21 cellular contexts compared by ENCODE assay signal in genomic region chr13:99724633-99725517, GRCh38.
A peak's percentile ranks its signal among the peaks of the same experiment; 100 is the strongest.
DNase-seq lines count a peak whose midpoint lies in the region; ATAC-seq and TF ChIP-seq lines count a peak whose summit lies in the region.
"Had no signal": no experiment of that assay in that cellular context is flagged by ENCODE, and none has a peak within 500 bp of the region (broad histone marks: within the 10 kb centered on the region; RNA-seq: fewer than 3 reads in every experiment).

No MANE protein-coding gene starts in this region.

- H3K9me3 Mint-ChIP-seq in nephron progenitor cell = peaks cover 5% of the 10 kb centered on the region
- H3K9me3 Mint-ChIP-seq: naive thymus-derived CD4-positive, alpha-beta T cell; stimulated activated naive CD8-positive, alpha-beta T cell treated with anti-CD3 and anti-CD28 coated beads, Interleukin-15, amount 100 ng/mL, for 72 hours had no signal

- H3K27me3 ChIP-seq in HUES6 (ENCODE audit: control insufficient read depth, insufficient read depth, low read length) (no peaks in the 10 kb centered on the region), brain microvascular endothelial cell (replicated peaks) (no peaks in the 10 kb centered on the region), uterus (no peaks in the 10 kb centered on the region)
- H3K27me3 ChIP-seq: upper lobe of right lung had no signal

- H3K4me1 ChIP-seq in HUES6 (ENCODE audit: control insufficient read depth, insufficient read depth, low read length) (peaks cover 60% of the 10 kb centered on the region), uterus (no peaks in the 10 kb centered on the region)
- H3K4me1 ChIP-seq: prostate gland, upper lobe of right lung had no signal

- in situ Hi-C loops in brain microvascular endothelial cell (cut with HindIII; ENCODE audit: low pct_ligation_motif_present, low sequenced_read_pairs) = no loop called here

- peak; percentile 55 for ATAC-seq in HG02610 (IDR thresholded peaks at IDR 0.05; ENCODE audit: unreplicated experiment)
- no peak for ATAC-seq in HG02588 (IDR thresholded peaks at IDR 0.05; ENCODE audit: unreplicated experiment)
- ATAC-seq: activated CD8-positive, alpha-beta memory T cell treated with anti-CD3 and anti-CD28 coated beads, Interleukin-2, amount 10 ng/mL, durations not matched to agents 7 days and 5 days; naive thymus-derived CD4-positive, alpha-beta T cell; stimulated activated naive CD8-positive, alpha-beta T cell treated with anti-CD3 and anti-CD28 coated beads, Interleukin-15, amount 100 ng/mL, for 72 hours; upper lobe of right lung had no signal

- H3K4me3 Mint-ChIP-seq in nephron progenitor cell = no peak overlapping the region
- H3K4me3 Mint-ChIP-seq: activated CD8-positive, alpha-beta memory T cell treated with anti-CD3 and anti-CD28 coated beads, Interleukin-2, amount 10 ng/mL, durations not matched to agents 7 days and 5 days; naive thymus-derived CD4-positive, alpha-beta T cell; stimulated activated naive CD8-positive, alpha-beta T cell treated with anti-CD3 and anti-CD28 coated beads, Interleukin-15, amount 100 ng/mL, for 72 hours had no signal

- intact Hi-C loops in uterus (cut with DNase I; ENCODE audit: low total_unique reads) = no loop called here

- TF ChIP-seq CTCF in GM12865 (IDR thresholded peaks at IDR 0.05; ENCODE audit: insufficient read depth, low read depth, low read length, missing control alignments) = no peak
- no peak for TF ChIP-seq CTCF in nephron progenitor cell (IDR thresholded peaks at IDR 0.05)
- TF ChIP-seq CTCF in brain microvascular endothelial cell (IDR thresholded peaks at IDR 0.05; ENCODE audit: low read depth, low read length, missing control alignments) = no peak
- no peak for TF ChIP-seq CTCF in uterus (IDR thresholded peaks at IDR 0.05)

- H3K27ac ChIP-seq in HUES6 (ENCODE audit: low read depth, low read length) (0 out of 2 replicates have a peak overlapping the region, but pooled peaks have one; percentile 13), brain microvascular endothelial cell (no peak overlapping the region), uterus (no peak overlapping the region)
- H3K27ac ChIP-seq: prostate gland, upper lobe of right lung had no signal

- peaks cover 4% of the 10 kb centered on the region for H3K36me3 Mint-ChIP-seq in nephron progenitor cell (ENCODE audit: low read depth)
- H3K36me3 Mint-ChIP-seq: activated CD8-positive, alpha-beta memory T cell treated with anti-CD3 and anti-CD28 coated beads, Interleukin-2, amount 10 ng/mL, durations not matched to agents 7 days and 5 days had no signal

- H3K27me3 Mint-ChIP-seq in nephron progenitor cell (ENCODE audit: low read depth, poor library complexity) = no peaks in the 10 kb centered on the region
- H3K27me3 Mint-ChIP-seq: activated CD8-positive, alpha-beta memory T cell treated with anti-CD3 and anti-CD28 coated beads, Interleukin-2, amount 10 ng/mL, durations not matched to agents 7 days and 5 days; naive thymus-derived CD4-positive, alpha-beta T cell; stimulated activated naive CD8-positive, alpha-beta T cell treated with anti-CD3 and anti-CD28 coated beads, Interleukin-15, amount 100 ng/mL, for 72 hours had no signal

- H3K36me3 ChIP-seq in HUES6 (ENCODE audit: control insufficient read depth, insufficient read depth, low read length) (no peaks in the 10 kb centered on the region), brain microvascular endothelial cell (replicated peaks) (no peaks in the 10 kb centered on the region), uterus (no peaks in the 10 kb centered on the region)
- H3K36me3 ChIP-seq: prostate gland, upper lobe of right lung had no signal

- TF ChIP-seq POLR2A in erythroblast (IDR thresholded peaks at IDR 0.05; ENCODE audit: low read length) (no peak), uterus (IDR thresholded peaks at IDR 0.05) (no peak)

- peaks cover 83% of the 10 kb centered on the region for H3K4me1 Mint-ChIP-seq in nephron progenitor cell
- H3K4me1 Mint-ChIP-seq: stimulated activated naive CD8-positive, alpha-beta T cell treated with anti-CD3 and anti-CD28 coated beads, Interleukin-15, amount 100 ng/mL, for 72 hours had no signal

- DNase-seq in GM12865 (ENCODE audit: low read depth) = peak; percentile 92
- DNase-seq in nephron progenitor cell = no peak
- no peak for DNase-seq in erythroblast (lab: John Stamatoyannopoulos, UW)
- no peak for DNase-seq in brain microvascular endothelial cell
- DNase-seq in uterus = no peak
- DNase-seq: activated CD4-positive, alpha-beta T cell treated with anti-CD3 and anti-CD28 coated beads for 48 hours; activated CD8-positive, alpha-beta memory T cell treated with anti-CD3 and anti-CD28 coated beads, Interleukin-2, amount 10 ng/mL, durations not matched to agents 7 days and 5 days; activated effector memory CD4-positive, alpha-beta T cell treated with anti-CD3 and anti-CD28 coated beads, Interleukin-2, amount 50 U/mL, for 16 hours; EL; hippocampal formation; Karpas-422; naive thymus-derived CD4-positive, alpha-beta T cell; NCI-H1048; NCI-H2029 treated with DMSO at 0.1 percent for 48 hours; NCI-H510A treated with DMSO at 0.1 percent for 48 hours; stimulated activated naive CD8-positive, alpha-beta T cell treated with anti-CD3 and anti-CD28 coated beads, Interleukin-15, amount 100 ng/mL, for 72 hours; upper lobe of right lung had no signal

- H3K9me3 ChIP-seq in HUES6 (ENCODE audit: control insufficient read depth, insufficient read depth, low read depth, low read length) (no peaks in the 10 kb centered on the region), uterus (no peaks in the 10 kb centered on the region)
- H3K9me3 ChIP-seq: prostate gland, upper lobe of right lung had no signal

- H3K4me3 ChIP-seq in GM12865 (ENCODE audit: low read depth, low read length) = peak overlapping the region; percentile 57
- no peak overlapping the region for H3K4me3 ChIP-seq in HUES6 (ENCODE audit: low read depth, low read length)
- H3K4me3 ChIP-seq in brain microvascular endothelial cell (ENCODE audit: low read depth, low read length) = no peak overlapping the region
- H3K4me3 ChIP-seq in uterus = no peak overlapping the region
- H3K4me3 ChIP-seq: prostate gland, upper lobe of right lung had no signal

- peak overlapping the region; percentile 24 for H3K27ac Mint-ChIP-seq in nephron progenitor cell
- H3K27ac Mint-ChIP-seq: activated CD8-positive, alpha-beta memory T cell treated with anti-CD3 and anti-CD28 coated beads, Interleukin-2, amount 10 ng/mL, durations not matched to agents 7 days and 5 days; naive thymus-derived CD4-positive, alpha-beta T cell had no signal

- H3K9ac ChIP-seq in HUES6 (ENCODE audit: low read length) = no peak overlapping the region
